In the genomic region with DNA sequence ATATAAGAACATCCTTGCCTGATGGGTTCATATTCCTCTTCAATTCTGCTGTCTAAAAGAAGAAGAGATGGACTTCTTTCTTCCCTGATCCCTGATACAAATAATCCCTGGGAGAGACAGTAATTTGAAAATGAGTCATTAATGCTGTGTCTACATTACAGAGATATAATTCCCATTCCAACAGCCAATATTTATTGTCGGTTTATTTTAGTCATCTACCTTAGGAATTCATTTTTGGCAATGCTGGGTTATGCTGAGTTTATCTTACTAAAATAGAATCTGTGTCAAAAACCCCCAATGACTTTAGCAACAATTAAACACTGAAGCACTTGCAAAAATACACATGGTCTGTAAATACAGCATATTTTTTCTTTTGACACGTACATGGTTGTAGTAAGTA, we compare ENCODE assay signal across 19 cellular contexts. TPM values are rescaled to one million over a fixed set of nuclear protein-coding genes. Genes with fewer than 3 reads are reported as not detected.
DNase-seq lines count a peak whose midpoint lies in the region; ATAC-seq, FAIRE-seq and TF ChIP-seq lines count a peak whose summit lies in the region.
"Had no signal": no experiment of that assay in that cellular context is flagged by ENCODE, and none has a peak within 500 bp of the region (broad histone marks: within the 10 kb centered on the region; RNA-seq: fewer than 3 reads in every experiment).

No MANE protein-coding gene starts in this region.

- H3K27ac Mint-ChIP-seq in HFFc6 (peak overlapping the region; percentile 93), astrocyte (ENCODE audit: unreplicated experiment) (peak overlapping the region; percentile 99)
- no peak overlapping the region for H3K27ac Mint-ChIP-seq in activated CD8-positive, alpha-beta T cell treated with anti-CD3 and anti-CD28 coated beads for 36 hours
- H3K27ac Mint-ChIP-seq: activated T-cell treated with anti-CD3 and anti-CD28 coated beads, Interleukin-2, amount 50 U/mL, for 24 hours; natural killer cell treated with Interleukin-12 subunit alpha and Interleukin-12 subunit beta and Interleukin-15 and Interleukin-18, amount 100 ng/mL, for 72 hours had no signal

- H3K27me3 Mint-ChIP-seq in HFFc6 (ENCODE audit: insufficient read depth) = no peaks in the 10 kb centered on the region
- no peaks in the 10 kb centered on the region for H3K27me3 Mint-ChIP-seq in astrocyte (ENCODE audit: low read depth, unreplicated experiment)
- H3K27me3 Mint-ChIP-seq in activated CD8-positive, alpha-beta T cell treated with anti-CD3 and anti-CD28 coated beads for 36 hours = no peaks in the 10 kb centered on the region
- H3K27me3 Mint-ChIP-seq: activated T-cell treated with anti-CD3 and anti-CD28 coated beads, Interleukin-2, amount 50 U/mL, for 24 hours; natural killer cell treated with Interleukin-12 subunit alpha and Interleukin-12 subunit beta and Interleukin-15 and Interleukin-18, amount 100 ng/mL, for 72 hours had no signal

- H3K36me3 ChIP-seq in astrocyte (ENCODE audit: insufficient read depth, low read length) (no peaks in the 10 kb centered on the region), tibial artery (no peaks in the 10 kb centered on the region)
- H3K36me3 ChIP-seq: Peyer's patch had no signal

- peak overlapping the region; percentile 79 for H3K9ac ChIP-seq in astrocyte (ENCODE audit: low read length)

- peak overlapping the region; percentile 58 for H3K4me2 ChIP-seq in astrocyte (ENCODE audit: low read length)

- no peaks in the 10 kb centered on the region for H3K79me2 ChIP-seq in astrocyte (ENCODE audit: insufficient read depth, low read length)

- H4K20me1 ChIP-seq in astrocyte (ENCODE audit: insufficient read depth, low read length) = no peaks in the 10 kb centered on the region

- CTCF ChIA-PET in activated CD8-positive, alpha-beta T cell treated with anti-CD3 and anti-CD28 coated beads for 36 hours (lab: Charles Lee) = no interaction called here

- ATAC-seq in GM18909 (IDR thresholded peaks at IDR 0.05; ENCODE audit: poor library complexity, unreplicated experiment) = no peak
- ATAC-seq in activated CD8-positive, alpha-beta T cell treated with anti-CD3 and anti-CD28 coated beads for 36 hours = no peak
- ATAC-seq: natural killer cell treated with Interleukin-12 subunit alpha and Interleukin-12 subunit beta and Interleukin-15 and Interleukin-18, amount 100 ng/mL, for 72 hours had no signal

- H3K27me3 ChIP-seq in astrocyte (ENCODE audit: insufficient read depth, low read length) = no peaks in the 10 kb centered on the region
- no peaks in the 10 kb centered on the region for H3K27me3 ChIP-seq in tibial artery
- H3K27me3 ChIP-seq: Peyer's patch had no signal

- intact Hi-C loops in tibial artery (cut with DNase I; ENCODE audit: low total_unique reads) = no loop called here
- intact Hi-C loops in activated CD8-positive, alpha-beta T cell treated with anti-CD3 and anti-CD28 coated beads for 36 hours (cut with micrococcal nuclease) = no loop called here

- H3K36me3 Mint-ChIP-seq in HFFc6 (ENCODE audit: low read depth) = peaks cover 3% of the 10 kb centered on the region
- no peaks in the 10 kb centered on the region for H3K36me3 Mint-ChIP-seq in astrocyte (ENCODE audit: low read depth, unreplicated experiment)
- no peaks in the 10 kb centered on the region for H3K36me3 Mint-ChIP-seq in activated CD8-positive, alpha-beta T cell treated with anti-CD3 and anti-CD28 coated beads for 36 hours (ENCODE audit: low read depth)
- H3K36me3 Mint-ChIP-seq: natural killer cell treated with Interleukin-12 subunit alpha and Interleukin-12 subunit beta and Interleukin-15 and Interleukin-18, amount 100 ng/mL, for 72 hours had no signal

- H3K9me3 Mint-ChIP-seq in HFFc6 = no peaks in the 10 kb centered on the region
- no peaks in the 10 kb centered on the region for H3K9me3 Mint-ChIP-seq in astrocyte (ENCODE audit: unreplicated experiment)
- H3K9me3 Mint-ChIP-seq in activated CD8-positive, alpha-beta T cell treated with anti-CD3 and anti-CD28 coated beads for 36 hours = no peaks in the 10 kb centered on the region
- H3K9me3 Mint-ChIP-seq: activated T-cell treated with anti-CD3 and anti-CD28 coated beads, Interleukin-2, amount 50 U/mL, for 24 hours had no signal

- H3K9me3 ChIP-seq in astrocyte (ENCODE audit: insufficient read depth, low read depth, low read length) (no peaks in the 10 kb centered on the region), tibial artery (no peaks in the 10 kb centered on the region)
- H3K9me3 ChIP-seq: Peyer's patch had no signal

- POLR2A ChIA-PET in activated CD8-positive, alpha-beta T cell treated with anti-CD3 and anti-CD28 coated beads for 36 hours (lab: Charles Lee) = interaction anchor here (0.7 kb wide), 1 partner anchor 25 kb away, joined by 3 read pairs; no protein-coding TSS in a partner anchor

- TF ChIP-seq CTCF in HFFc6 (IDR thresholded peaks at IDR 0.05) (no peak; the same call in 1 of the 2 replicates), astrocyte (IDR thresholded peaks at IDR 0.05; ENCODE audit: insufficient read depth, low read depth, low read length) (no peak), tibial artery (IDR thresholded peaks at IDR 0.05) (no peak)
- no peak for TF ChIP-seq CTCF in activated CD8-positive, alpha-beta T cell treated with anti-CD3 and anti-CD28 coated beads for 36 hours (IDR thresholded peaks at IDR 0.05)

- H3K27ac ChIP-seq in astrocyte (ENCODE audit: low read depth, low read length) = peak overlapping the region; percentile 94
- H3K27ac ChIP-seq in tibial artery = peak overlapping the region; percentile 29 to 48

- peak; percentile 87 for FAIRE-seq in astrocyte (lab: Jason Lieb, UNC)
- FAIRE-seq: small intestine had no signal

- H3K4me1 Mint-ChIP-seq in HFFc6 (ENCODE audit: low read depth) (peaks cover 82% of the 10 kb centered on the region), astrocyte (ENCODE audit: low read depth, unreplicated experiment) (peaks cover 64% of the 10 kb centered on the region)
- H3K4me1 Mint-ChIP-seq in activated CD8-positive, alpha-beta T cell treated with anti-CD3 and anti-CD28 coated beads for 36 hours (ENCODE audit: low read depth) = peaks cover 6% of the 10 kb centered on the region

- DNase-seq in HFFc6 = peak; percentile 80
- DNase-seq in astrocyte (ENCODE audit: low read depth) = peak; percentile 95
- peak; percentile 76 for DNase-seq in iris pigment epithelial cell (ENCODE audit: low read depth)
- DNase-seq in tibial artery = no peak
- no peak for DNase-seq in NCI-H2081 (lab: John Stamatoyannopoulos, UW)
- DNase-seq in activated CD8-positive, alpha-beta T cell treated with anti-CD3 and anti-CD28 coated beads for 36 hours = no peak
- DNase-seq: activated CD4-positive, alpha-beta T cell treated with anti-CD3 and anti-CD28 coated beads for 48 hours; activated T-cell treated with anti-CD3 and anti-CD28 coated beads, Interleukin-2, amount 50 U/mL, for 24 hours; amniotic stem cell; Calu3; effector CD4-positive, alpha-beta T cell; glutamatergic neuron; kidney glomerular epithelial cell; NCI-H1417 treated with DMSO at 0.1 percent for 48 hours; NCI-H524; Peyer's patch; small intestine had no signal

- H3K4me3 ChIP-seq in astrocyte (ENCODE audit: insufficient read depth, low read depth, low read length) (no peak overlapping the region), tibial artery (no peak overlapping the region)
- H3K4me3 ChIP-seq: Peyer's patch had no signal

- peaks cover 57% of the 10 kb centered on the region for H3K4me1 ChIP-seq in astrocyte (ENCODE audit: insufficient read depth, low read length)
- H3K4me1 ChIP-seq in tibial artery = peaks cover 0 to 44% (median 25%) of the 10 kb centered on the region in 4 donors
- H3K4me1 ChIP-seq: Peyer's patch had no signal

- peak overlapping the region; percentile 77 for H3K4me3 Mint-ChIP-seq in HFFc6
- H3K4me3 Mint-ChIP-seq in astrocyte (ENCODE audit: unreplicated experiment) = peak overlapping the region; percentile 3
- no peak overlapping the region for H3K4me3 Mint-ChIP-seq in activated CD8-positive, alpha-beta T cell treated with anti-CD3 and anti-CD28 coated beads for 36 hours
- H3K4me3 Mint-ChIP-seq: activated T-cell treated with anti-CD3 and anti-CD28 coated beads, Interleukin-2, amount 50 U/mL, for 24 hours; natural killer cell treated with Interleukin-12 subunit alpha and Interleukin-12 subunit beta and Interleukin-15 and Interleukin-18, amount 100 ng/mL, for 72 hours had no signal

- H2AFZ ChIP-seq in astrocyte (ENCODE audit: low read depth, low read length) = no peak overlapping the region

RNA-seq across cellular contexts. Expression of a gene that starts 23.9 kb away (rescaled TPM):
- under 1 TPM in 5 of 6 experiments, not detected in 1; 0.10 to 0.28 (median 0.16) TPM for total RNA-seq in HFFc6 (2021; fragmentation: NEBNext Ultra II Directional; extraction: Animal tissue kit (Norgen Biotek cat#: 25700))
- 0.38 and 0.45 TPM in 2 replicates for total RNA-seq in astrocyte
- total RNA-seq in activated CD8-positive, alpha-beta T cell treated with anti-CD3 and anti-CD28 coated beads for 36 hours = not detected
- total RNA-seq: natural killer cell treated with Interleukin-12 subunit alpha and Interleukin-12 subunit beta and Interleukin-15 and Interleukin-18, amount 100 ng/mL, for 72 hours had no signal

Comparison
In these comparisons a context has a peak if more than half of its experiments do, and no peak if none do; other contexts are left out.
1. DNase-seq: peak in HFFc6 (single experiment), astrocyte (single experiment) and iris pigment epithelial cell (single experiment); none in tibial artery (0 of 2), NCI-H2081 (0 of 2) and activated CD8-positive, alpha-beta T cell treated with anti-CD3 and anti-CD28 coated beads for 36 hours (single experiment).